ENCODE assay signal across 30 cellular contexts in genomic region chr1:227845115-227845389, GRCh38. TPM values are rescaled to one million over a fixed set of nuclear protein-coding genes. Genes with fewer than 3 reads are reported as not detected.
"Had no signal": no experiment of that assay in that cellular context is flagged by ENCODE, and none has a peak within 500 bp of the region (broad histone marks: within the 10 kb centered on the region; RNA-seq: fewer than 3 reads in every experiment).

No MANE protein-coding gene starts in this region.

- ATAC-seq: activated T-helper 17 cell treated with anti-CD3 and anti-CD28 coated beads, Interleukin-2, amount 50 U/mL, for 72 hours; Right ventricle myocardium inferior; WTC11 had no signal

- H3K36me3 ChIP-seq: brain microvascular endothelial cell, cardiac muscle cell had no signal

- H3K27ac Mint-ChIP-seq: activated CD4-positive, alpha-beta memory T cell treated with anti-CD3 and anti-CD28 coated beads for 36 hours; activated CD4-positive, alpha-beta T cell treated with anti-CD3 and anti-CD28 coated beads, Interleukin-2, amount 10 ng/mL, durations not matched to agents 24 days and 14 days; activated naive CD4-positive, alpha-beta T cell treated with anti-CD3 and anti-CD28 coated beads for 36 hours; activated naive CD8-positive, alpha-beta T cell; activated T-helper 17 cell treated with anti-CD3 and anti-CD28 coated beads, Interleukin-2, amount 50 U/mL, for 72 hours; WTC11 had no signal

- H3K27me3 ChIP-seq: brain microvascular endothelial cell, cardiac muscle cell had no signal

- H3K4me2 ChIP-seq: KMS-11 had no signal

- DNase-seq: activated CD4-positive, alpha-beta memory T cell treated with anti-CD3 and anti-CD28 coated beads for 36 hours; activated CD4-positive, alpha-beta T cell treated with anti-CD3 and anti-CD28 coated beads, Interleukin-2, amount 10 ng/mL, durations not matched to agents 24 days and 14 days; activated CD4-positive, CD25-positive, alpha-beta regulatory T cell treated with anti-CD3 and anti-CD28 coated beads, Interleukin-2, amount 50 U/mL, for 72 hours; activated CD8-positive, alpha-beta memory T cell treated with anti-CD3 and anti-CD28 coated beads for 24 hours; activated gamma-delta T cell; activated naive CD4-positive, alpha-beta T cell treated with anti-CD3 and anti-CD28 coated beads for 36 hours; activated T-cell treated with anti-CD3 and anti-CD28 coated beads for 4 hours; activated T-cell treated with anti-CD3 and anti-CD28 coated beads, Interleukin-2, amount 50 U/mL, for 48 hours; amygdala; brain microvascular endothelial cell; NCI-H1092 treated with DMSO at 0.1 percent for 48 hours; NCI-H1417 treated with DMSO at 0.1 percent for 48 hours; NCI-H1694; NCI-H2029; NCI-H345; NCI-H510A; NCI-H526 treated with DMSO at 0.1 percent for 48 hours; NCI-H82; RPMI8226; T-cell had no signal

- H3K36me3 Mint-ChIP-seq: activated CD4-positive, alpha-beta memory T cell treated with anti-CD3 and anti-CD28 coated beads for 36 hours; WTC11 had no signal

- H3K4me3 ChIP-seq: cardiac muscle cell, SK-N-MC had no signal

- H3K27me3 Mint-ChIP-seq: activated CD4-positive, alpha-beta memory T cell treated with anti-CD3 and anti-CD28 coated beads for 36 hours; activated CD4-positive, alpha-beta T cell treated with anti-CD3 and anti-CD28 coated beads, Interleukin-2, amount 10 ng/mL, durations not matched to agents 24 days and 14 days; activated naive CD8-positive, alpha-beta T cell; activated T-helper 17 cell treated with anti-CD3 and anti-CD28 coated beads, Interleukin-2, amount 50 U/mL, for 72 hours had no signal

- H3K4me1 Mint-ChIP-seq: activated CD4-positive, alpha-beta T cell treated with anti-CD3 and anti-CD28 coated beads, Interleukin-2, amount 10 ng/mL, durations not matched to agents 24 days and 14 days; activated T-helper 17 cell treated with anti-CD3 and anti-CD28 coated beads, Interleukin-2, amount 50 U/mL, for 72 hours had no signal

- H3K9ac ChIP-seq: KMS-11 had no signal

- H3K4me3 Mint-ChIP-seq: activated CD4-positive, alpha-beta memory T cell treated with anti-CD3 and anti-CD28 coated beads for 36 hours; activated CD4-positive, alpha-beta T cell treated with anti-CD3 and anti-CD28 coated beads, Interleukin-2, amount 10 ng/mL, durations not matched to agents 24 days and 14 days; activated naive CD4-positive, alpha-beta T cell treated with anti-CD3 and anti-CD28 coated beads for 36 hours; activated naive CD8-positive, alpha-beta T cell; activated T-helper 17 cell treated with anti-CD3 and anti-CD28 coated beads, Interleukin-2, amount 50 U/mL, for 72 hours; T-cell; WTC11 had no signal

- H3K27ac ChIP-seq: brain microvascular endothelial cell, cardiac muscle cell, KMS-11, SK-N-MC had no signal

RNA-seq across cellular contexts. Expression of gene PRSS38, which starts 29.6 kb away (rescaled TPM):
- total RNA-seq: activated CD4-positive, alpha-beta memory T cell treated with anti-CD3 and anti-CD28 coated beads for 36 hours; activated CD4-positive, alpha-beta T cell treated with anti-CD3 and anti-CD28 coated beads, Interleukin-2, amount 10 ng/mL, durations not matched to agents 24 days and 14 days; activated naive CD4-positive, alpha-beta T cell treated with anti-CD3 and anti-CD28 coated beads for 36 hours; activated T-helper 17 cell treated with anti-CD3 and anti-CD28 coated beads, Interleukin-2, amount 50 U/mL, for 72 hours; cardiac muscle cell; MCF 10A; OCI-LY7; Right ventricle myocardium inferior; T-cell; T-helper 2 cell treated with Interferon-gamma antibody and Interleukin-4, amounts not matched to agents 100 ng/mL and 5 ng/mL, for 36 hours; WTC11 had no signal
- polyA plus RNA-seq: cardiac muscle cell had no signal
